ENCODE assay signal across 8 cellular contexts in the genomic region with DNA sequence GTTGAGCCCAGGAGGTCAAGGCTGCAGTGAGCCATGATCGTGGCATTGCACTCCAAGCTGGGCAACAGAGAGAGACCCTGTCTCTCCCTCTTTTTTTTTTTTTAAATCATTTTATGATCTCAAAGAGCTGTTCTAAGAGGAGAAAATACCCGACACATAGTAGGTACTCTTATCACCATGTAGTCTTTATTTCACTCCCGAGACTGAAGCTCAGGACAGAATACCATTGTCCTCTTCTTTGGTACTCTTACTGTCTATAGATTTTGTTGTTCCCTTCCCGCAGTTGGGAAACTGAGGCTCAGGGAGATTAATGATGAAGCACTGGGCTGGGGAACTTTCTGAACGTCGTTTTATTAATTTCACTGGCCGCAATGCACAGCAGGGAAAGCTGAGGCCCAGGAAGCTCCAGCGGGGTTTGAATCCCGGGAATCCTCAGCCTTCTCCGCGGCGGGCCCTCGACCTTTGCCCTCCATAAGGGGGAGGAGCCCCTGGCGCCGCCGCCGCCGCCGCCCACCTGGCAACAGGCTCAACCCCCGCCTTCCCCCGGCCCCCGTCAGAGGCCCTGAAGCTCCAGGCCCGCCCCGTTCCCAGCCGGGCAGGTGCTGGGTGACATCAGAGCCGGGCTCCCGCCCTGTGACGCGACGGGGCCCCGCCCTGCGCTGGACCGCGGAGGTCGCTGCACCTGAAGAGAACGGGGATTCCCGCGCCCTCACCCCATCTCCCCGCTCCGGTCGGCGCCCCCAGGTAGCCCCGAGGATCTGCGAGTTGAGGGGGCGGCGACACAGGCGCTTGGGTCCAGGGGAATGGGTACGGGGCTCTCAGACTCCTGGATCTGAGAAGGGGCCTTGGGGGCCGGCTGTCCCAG. TPM values are rescaled to one million over a fixed set of nuclear protein-coding genes. Genes with fewer than 3 reads are reported as not detected.
DNase-seq lines count a peak whose midpoint lies in the region; ATAC-seq lines count a peak whose summit lies in the region.

No MANE protein-coding gene starts in this region.

- peak; percentile 78 for ATAC-seq in left colon
- ATAC-seq in HG03025 (IDR thresholded peaks at IDR 0.05; ENCODE audit: low FRiP score, unreplicated experiment): no peak
- ATAC-seq in HG02759 (IDR thresholded peaks at IDR 0.05; ENCODE audit: unreplicated experiment): no peak
- ATAC-seq in GM21717 (IDR thresholded peaks at IDR 0.05; ENCODE audit: unreplicated experiment): no peak

- peaks cover 28% of the 10 kb centered on the region for H3K27me3 Mint-ChIP-seq in activated CD4-positive, alpha-beta T cell treated with anti-CD3 and anti-CD28 coated beads, Interleukin-2, amount 10 ng/mL, durations not matched to agents 7 days and 5 days

- H3K27ac ChIP-seq in angular gyrus (ENCODE audit: low read depth, low read length): peak overlapping the region; percentile 40
- H3K27ac ChIP-seq in temporal lobe (ENCODE audit: low read depth, low read length): peak overlapping the region; percentile 5

- H3K4me1 Mint-ChIP-seq in activated CD4-positive, alpha-beta T cell treated with anti-CD3 and anti-CD28 coated beads, Interleukin-2, amount 10 ng/mL, durations not matched to agents 7 days and 5 days: no peaks in the 10 kb centered on the region

- H3K4me3 Mint-ChIP-seq in activated CD4-positive, alpha-beta T cell treated with anti-CD3 and anti-CD28 coated beads, Interleukin-2, amount 10 ng/mL, durations not matched to agents 7 days and 5 days: no peak overlapping the region

- CTCF ChIA-PET in activated CD4-positive, alpha-beta T cell treated with anti-CD3 and anti-CD28 coated beads, Interleukin-2, amount 10 ng/mL, durations not matched to agents 7 days and 5 days (lab: Charles Lee): interaction anchor here (0.7 kb wide), 1 partner anchor 16 kb away, joined by 3 read pairs; no protein-coding TSS in a partner anchor

- H3K27ac Mint-ChIP-seq in activated CD4-positive, alpha-beta T cell treated with anti-CD3 and anti-CD28 coated beads, Interleukin-2, amount 10 ng/mL, durations not matched to agents 7 days and 5 days: no peak overlapping the region

- DNase-seq in activated CD4-positive, alpha-beta T cell treated with anti-CD3 and anti-CD28 coated beads for 48 hours: peak; percentile 25
- DNase-seq in activated CD4-positive, alpha-beta T cell treated with anti-CD3 and anti-CD28 coated beads, Interleukin-2, amount 10 ng/mL, durations not matched to agents 7 days and 5 days: no peak
- DNase-seq in left colon: peak; percentile 93 to 94

- H3K36me3 Mint-ChIP-seq in activated CD4-positive, alpha-beta T cell treated with anti-CD3 and anti-CD28 coated beads, Interleukin-2, amount 10 ng/mL, durations not matched to agents 7 days and 5 days (ENCODE audit: low read depth): no peaks in the 10 kb centered on the region

- POLR2A ChIA-PET in activated CD4-positive, alpha-beta T cell treated with anti-CD3 and anti-CD28 coated beads, Interleukin-2, amount 10 ng/mL, durations not matched to agents 7 days and 5 days (lab: Charles Lee): no interaction called here

- H3K9me3 Mint-ChIP-seq in activated CD4-positive, alpha-beta T cell treated with anti-CD3 and anti-CD28 coated beads, Interleukin-2, amount 10 ng/mL, durations not matched to agents 7 days and 5 days: no peaks in the 10 kb centered on the region

- intact Hi-C loops in left colon (cut with DNase I, micrococcal nuclease): no loop called here

RNA-seq across cellular contexts. Expression of a gene that starts 1.6 kb away (rescaled TPM):
- not detected for total RNA-seq in activated CD4-positive, alpha-beta T cell treated with anti-CD3 and anti-CD28 coated beads, Interleukin-2, amount 10 ng/mL, durations not matched to agents 7 days and 5 days
- total RNA-seq in left colon (100 to 1,000 TPM; 455 to 653 TPM), temporal lobe (0.98 TPM)

RNA-seq across cellular contexts. Expression of a gene that starts 42.0 kb away (rescaled TPM):
- not detected for total RNA-seq in activated CD4-positive, alpha-beta T cell treated with anti-CD3 and anti-CD28 coated beads, Interleukin-2, amount 10 ng/mL, durations not matched to agents 7 days and 5 days
- not detected for total RNA-seq in left colon
- total RNA-seq in temporal lobe: not detected

Comparison
In these comparisons a context has a peak if more than half of its experiments do, and no peak if none do; other contexts are left out.
1. RNA of a gene that starts 1.6 kb away (total RNA-seq): 455 to 653 TPM in left colon; 0.98 TPM in temporal lobe (single experiment) and not detected in activated CD4-positive, alpha-beta T cell treated with anti-CD3 and anti-CD28 coated beads, Interleukin-2, amount 10 ng/mL, durations not matched to agents 7 days and 5 days; every median in the first group is over 100 times any median in the second.